In the genomic region with DNA sequence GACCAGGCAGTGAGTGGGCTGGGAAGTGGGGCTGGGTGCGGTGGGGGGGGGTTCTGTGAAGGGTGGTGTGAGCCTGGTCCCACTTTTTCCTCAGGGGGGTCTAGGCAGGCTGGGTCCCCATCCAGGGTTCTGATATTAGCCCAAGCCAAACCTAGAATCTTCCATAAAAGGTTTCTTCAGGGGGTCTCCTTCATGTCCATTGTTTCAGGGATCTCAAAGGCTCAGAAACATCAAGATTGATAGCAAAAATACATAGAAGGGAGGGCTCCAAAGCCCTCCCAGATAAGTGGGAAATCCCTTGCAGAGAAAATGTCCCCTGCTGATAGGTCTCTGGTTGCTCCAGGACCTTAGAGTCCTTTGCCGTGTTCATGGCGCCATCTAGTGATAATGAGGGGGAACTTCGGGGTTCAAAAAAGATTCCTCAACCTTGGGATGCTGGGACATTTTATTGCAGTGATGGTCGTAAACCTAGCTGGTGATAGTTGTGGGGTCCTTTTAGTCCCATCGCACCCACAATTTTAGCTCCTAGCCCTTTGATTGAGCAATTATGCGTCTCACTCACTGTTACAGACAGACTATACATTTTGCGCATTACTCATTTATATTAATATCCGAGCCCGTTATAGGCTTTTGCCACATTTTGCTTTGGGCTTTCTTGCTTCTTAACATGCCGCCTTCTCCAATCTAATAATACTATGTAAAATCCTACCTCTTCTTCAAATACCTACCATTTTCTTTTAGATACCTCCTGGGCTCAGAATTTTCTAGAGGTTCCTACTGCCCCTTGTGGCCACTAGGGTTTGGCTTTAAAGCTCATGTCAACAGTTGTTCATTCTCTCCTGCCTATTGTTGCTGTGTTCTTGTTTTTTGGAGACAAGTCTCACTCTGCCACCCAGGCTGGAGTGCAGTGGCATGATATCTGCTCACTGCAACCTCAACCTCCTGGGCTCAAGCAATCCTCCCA, we compare ENCODE assay signal across 9 cellular contexts. TPM values are rescaled to one million over a fixed set of nuclear protein-coding genes. Genes with fewer than 3 reads are reported as not detected.
DNase-seq lines count a peak whose midpoint lies in the region; ATAC-seq and TF ChIP-seq lines count a peak whose summit lies in the region.
"Had no signal": no experiment of that assay in that cellular context is flagged by ENCODE, and none has a peak within 500 bp of the region (broad histone marks: within the 10 kb centered on the region; RNA-seq: fewer than 3 reads in every experiment).

No MANE protein-coding gene starts in this region.

- H3K27ac Mint-ChIP-seq in T-cell (no peak overlapping the region), chondrocyte (ENCODE audit: unreplicated experiment) (peak overlapping the region; percentile 59)

- H3K4me1 Mint-ChIP-seq in T-cell = peaks cover 0 to 5% (median 0%) of the 10 kb centered on the region in 3 donors
- H3K4me1 Mint-ChIP-seq in chondrocyte (ENCODE audit: low read depth) = peaks cover 18% of the 10 kb centered on the region

- H3K4me3 Mint-ChIP-seq in T-cell (no peak overlapping the region), chondrocyte (ENCODE audit: unreplicated experiment) (no peak overlapping the region)

- no peaks in the 10 kb centered on the region for H3K9me3 Mint-ChIP-seq in T-cell
- no peaks in the 10 kb centered on the region for H3K9me3 Mint-ChIP-seq in chondrocyte (ENCODE audit: low read depth)

- no peaks in the 10 kb centered on the region for H3K36me3 ChIP-seq in left lung

- TF ChIP-seq CTCF in GM12873 (IDR thresholded peaks at IDR 0.05; ENCODE audit: insufficient read depth, low read depth, low read length, missing control alignments) (peak; percentile 78), chondrocyte (IDR thresholded peaks at IDR 0.05) (peak; percentile 85), left lung (IDR thresholded peaks at IDR 0.05) (peak; percentile 57 to 70)

- intact Hi-C loops in left lung (cut with DNase I) = loop anchor here in 1 of 2 donors (10.0 kb wide), 1 partner anchor 147 kb away; no protein-coding TSS in a partner anchor

- H3K9me3 ChIP-seq in left lung = no peaks in the 10 kb centered on the region

- H3K36me3 Mint-ChIP-seq in T-cell = no peaks in the 10 kb centered on the region
- peaks cover 14% of the 10 kb centered on the region for H3K36me3 Mint-ChIP-seq in chondrocyte (ENCODE audit: low read depth)

- DNase-seq in ACHN (peak; percentile 86), NCI-H1930 (lab: John Stamatoyannopoulos, UW) (peak; percentile 20 to 67), T-cell (peak in 20 of 34 experiments; percentile 8 to 44 (median 16)), chondrocyte (ENCODE audit: low spot score) (no peak), left lung (no peak)
- DNase-seq in stimulated activated naive CD4-positive, alpha-beta T cell (lab: John Stamatoyannopoulos, UW) = peak in 5 of 6 experiments; percentile 7 to 49 (median 21)

- H3K27me3 Mint-ChIP-seq in T-cell = peaks cover 7 to 14% of the 10 kb centered on the region in 2 donors
- no peaks in the 10 kb centered on the region for H3K27me3 Mint-ChIP-seq in chondrocyte (ENCODE audit: low read depth)

- in situ Hi-C loops in ACHN (cut with HindIII; ENCODE audit: low pct_ligation_motif_present, low pct_unique_long_range_greater_than_20kb, low sequenced_read_pairs) = no loop called here

- H3K4me3 ChIP-seq in left lung = no peak overlapping the region
- H3K4me3 ChIP-seq: skin epidermis had no signal

- POLR2A ChIA-PET in T-cell (lab: Charles Lee) = no interaction called here

- ATAC-seq in T-cell (replicated peaks in 1 of 4) (peak; percentile 51 to 70 (median 64)), left lung (peak; percentile 94), HG03354 (IDR thresholded peaks at IDR 0.05; ENCODE audit: poor library complexity, severe bottlenecking, unreplicated experiment) (no peak)

- peaks cover 0 to 50% of the 10 kb centered on the region in 2 donors for H3K27me3 ChIP-seq in left lung

- H3K27ac ChIP-seq in left lung = no peak overlapping the region
- H3K27ac ChIP-seq: skin epidermis had no signal

- H3K4me1 ChIP-seq in left lung = no peaks in the 10 kb centered on the region

- CTCF ChIA-PET in T-cell (lab: Charles Lee) = interaction anchor here (0.5 to 1.3 kb wide), 6 partner anchors 8 to 353 kb away, joined by 3 to 6 read pairs (median 4); no protein-coding TSS in a partner anchor

RNA-seq across cellular contexts. Expression of a gene that starts 35.1 kb away (rescaled TPM):
- total RNA-seq in T-cell (1 to 10 TPM in 1 of 5 donors, under 1 TPM in 2, not detected in 2; 0.43 to 1.4 (median 0.61) TPM), chondrocyte (47.1 to 60.0 TPM (median 57.6 TPM) in 3 replicates), left lung (under 1 TPM; 0.23 to 0.26 TPM)

Comparison
In these comparisons a context has a peak if more than half of its experiments do, and no peak if none do; other contexts are left out.
1. DNase-seq: peak in ACHN (single experiment), NCI-H1930 (2 of 2), T-cell (20 of 34) and stimulated activated naive CD4-positive, alpha-beta T cell (5 of 6); none in chondrocyte (single experiment) and left lung (0 of 2).
2. RNA of a gene that starts 35.1 kb away (total RNA-seq): 47.1 to 60.0 TPM in chondrocyte; 0.43 to 1.4 TPM in T-cell and 0.23 to 0.26 TPM in left lung; every median in the first group is over 10 times any median in the second.
3. Peak in every context shown above with its lines, with median percentiles within 50 percentile points of each other: CTCF ChIP-seq.